16 cellular contexts compared by ENCODE assay signal in genomic region chr3:13348671-13349396, GRCh38.
DNase-seq lines count a peak whose midpoint lies in the region; ATAC-seq, FAIRE-seq and TF ChIP-seq lines count a peak whose summit lies in the region.
"Had no signal": no experiment of that assay in that cellular context is flagged by ENCODE, and none has a peak within 500 bp of the region (broad histone marks: within the 10 kb centered on the region; RNA-seq: fewer than 3 reads in every experiment).

No MANE protein-coding gene starts in this region.

- peak overlapping the region; percentile 89 for H3K27ac ChIP-seq in thymus (ENCODE audit: low read depth)
- no peak overlapping the region for H3K27ac ChIP-seq in kidney (ENCODE audit: low read depth in 2 of 2, low read length in 2 of 2)
- H3K27ac ChIP-seq: body of pancreas, C4-2B, KMS-11, right atrium auricular region had no signal

- H3K36me3 ChIP-seq in thymus (ENCODE audit: control insufficient read depth, insufficient read depth) (peaks cover 32% of the 10 kb centered on the region), kidney (ENCODE audit: control insufficient read depth in 1 of 2, insufficient read depth in 2 of 2, low read length in 2 of 2) (peaks cover 9 to 25% of the 10 kb centered on the region in 2 donors)

- H3K4me3 ChIP-seq in thymus (ENCODE audit: low read length): peak overlapping the region; percentile 23
- no peak overlapping the region for H3K4me3 ChIP-seq in kidney (ENCODE audit: low read length in 2 of 2)
- H3K4me3 ChIP-seq: body of pancreas, right atrium auricular region had no signal

- 12% methylated on average over 13 of the region's 13 CpGs for WGBS in thymus

- H3K9me3 ChIP-seq in thymus (ENCODE audit: control insufficient read depth): no peaks in the 10 kb centered on the region
- H3K9me3 ChIP-seq in kidney (ENCODE audit: control insufficient read depth in 1 of 2, low read length in 2 of 2): no peaks in the 10 kb centered on the region
- H3K9me3 ChIP-seq: body of pancreas, right atrium auricular region had no signal

- no peak overlapping the region for H3K4me3 Mint-ChIP-seq in stimulated activated naive CD8-positive, alpha-beta T cell treated with anti-CD3 and anti-CD28 coated beads, Interleukin-15, Interleukin-2, amounts not matched to agents 100 ng/mL and 50 ng/mL, for 24 hours
- peak overlapping the region; percentile 45 for H3K4me3 Mint-ChIP-seq in activated T-helper 17 cell treated with anti-CD3 and anti-CD28 coated beads, Interleukin-2, amount 50 U/mL, for 72 hours

- no peak overlapping the region for H3K9ac ChIP-seq in kidney (ENCODE audit: low read length in 2 of 2)
- H3K9ac ChIP-seq: KMS-11 had no signal

- H3K27ac Mint-ChIP-seq in stimulated activated naive CD8-positive, alpha-beta T cell treated with anti-CD3 and anti-CD28 coated beads, Interleukin-15, Interleukin-2, amounts not matched to agents 100 ng/mL and 50 ng/mL, for 24 hours: peak overlapping the region; percentile 52
- H3K27ac Mint-ChIP-seq in activated T-helper 17 cell treated with anti-CD3 and anti-CD28 coated beads, Interleukin-2, amount 50 U/mL, for 72 hours: peak overlapping the region; percentile 67

- H3K36me3 Mint-ChIP-seq in stimulated activated naive CD8-positive, alpha-beta T cell treated with anti-CD3 and anti-CD28 coated beads, Interleukin-15, Interleukin-2, amounts not matched to agents 100 ng/mL and 50 ng/mL, for 24 hours (ENCODE audit: low read depth): peaks cover 80% of the 10 kb centered on the region
- peaks cover 96% of the 10 kb centered on the region for H3K36me3 Mint-ChIP-seq in activated T-helper 17 cell treated with anti-CD3 and anti-CD28 coated beads, Interleukin-2, amount 50 U/mL, for 72 hours (ENCODE audit: low read depth)

- no peak for FAIRE-seq in kidney (lab: Jason Lieb, UNC)
- FAIRE-seq: GM12892, TTC549 had no signal

- intact Hi-C loops in kidney (cut with DNase I): no loop called here

- peaks cover 72% of the 10 kb centered on the region for H3K4me1 Mint-ChIP-seq in stimulated activated naive CD8-positive, alpha-beta T cell treated with anti-CD3 and anti-CD28 coated beads, Interleukin-15, Interleukin-2, amounts not matched to agents 100 ng/mL and 50 ng/mL, for 24 hours (ENCODE audit: low read depth)
- peaks cover 30% of the 10 kb centered on the region for H3K4me1 Mint-ChIP-seq in activated T-helper 17 cell treated with anti-CD3 and anti-CD28 coated beads, Interleukin-2, amount 50 U/mL, for 72 hours

- H3K9me3 Mint-ChIP-seq in stimulated activated naive CD8-positive, alpha-beta T cell treated with anti-CD3 and anti-CD28 coated beads, Interleukin-15, Interleukin-2, amounts not matched to agents 100 ng/mL and 50 ng/mL, for 24 hours: no peaks in the 10 kb centered on the region
- no peaks in the 10 kb centered on the region for H3K9me3 Mint-ChIP-seq in activated T-helper 17 cell treated with anti-CD3 and anti-CD28 coated beads, Interleukin-2, amount 50 U/mL, for 72 hours

- no peak for TF ChIP-seq CTCF in kidney (IDR thresholded peaks at IDR 0.05; ENCODE audit: borderline replicate concordance, extremely low read depth, insufficient read depth)

- DNase-seq in stimulated activated naive CD8-positive, alpha-beta T cell treated with anti-CD3 and anti-CD28 coated beads, Interleukin-15, Interleukin-2, amounts not matched to agents 100 U/mL and 50 U/mL, for 24 hours: no peak
- DNase-seq in iPS-NIHi7 (ENCODE audit: extremely low spot score) (peak; percentile 73), kidney (no peak)
- DNase-seq: body of pancreas, NCI-H526 treated with DMSO at 0.1 percent for 48 hours had no signal

- H3K4me1 ChIP-seq in thymus (ENCODE audit: control insufficient read depth, insufficient read depth, low read length) (peaks cover 71% of the 10 kb centered on the region), kidney (ENCODE audit: control insufficient read depth in 1 of 2, insufficient read depth in 1 of 2, low read depth in 1 of 2, low read length in 2 of 2) (no peaks in the 10 kb centered on the region)
- H3K4me1 ChIP-seq: body of pancreas, right atrium auricular region had no signal

- no peaks in the 10 kb centered on the region for H3K27me3 ChIP-seq in thymus (ENCODE audit: control insufficient read depth, insufficient read depth)
- H3K27me3 ChIP-seq: body of pancreas, right atrium auricular region had no signal

- no peak for ATAC-seq in stimulated activated naive CD8-positive, alpha-beta T cell treated with anti-CD3 and anti-CD28 coated beads, Interleukin-15, Interleukin-2, amounts not matched to agents 100 U/mL and 50 U/mL, for 24 hours
- ATAC-seq in activated T-helper 17 cell treated with anti-CD3 and anti-CD28 coated beads, Interleukin-2, amount 50 U/mL, for 72 hours (replicated peaks): no peak
- ATAC-seq in HG03342 (IDR thresholded peaks at IDR 0.05; ENCODE audit: unreplicated experiment) (no peak), HG02885 (IDR thresholded peaks at IDR 0.05; ENCODE audit: poor library complexity, unreplicated experiment) (no peak)
- ATAC-seq: body of pancreas, left lobe of liver had no signal

- no peaks in the 10 kb centered on the region for H3K27me3 Mint-ChIP-seq in stimulated activated naive CD8-positive, alpha-beta T cell treated with anti-CD3 and anti-CD28 coated beads, Interleukin-15, Interleukin-2, amounts not matched to agents 100 ng/mL and 50 ng/mL, for 24 hours
- H3K27me3 Mint-ChIP-seq in activated T-helper 17 cell treated with anti-CD3 and anti-CD28 coated beads, Interleukin-2, amount 50 U/mL, for 72 hours: no peaks in the 10 kb centered on the region
